1 cellular context compared by ENCODE assay signal in the genomic region with DNA sequence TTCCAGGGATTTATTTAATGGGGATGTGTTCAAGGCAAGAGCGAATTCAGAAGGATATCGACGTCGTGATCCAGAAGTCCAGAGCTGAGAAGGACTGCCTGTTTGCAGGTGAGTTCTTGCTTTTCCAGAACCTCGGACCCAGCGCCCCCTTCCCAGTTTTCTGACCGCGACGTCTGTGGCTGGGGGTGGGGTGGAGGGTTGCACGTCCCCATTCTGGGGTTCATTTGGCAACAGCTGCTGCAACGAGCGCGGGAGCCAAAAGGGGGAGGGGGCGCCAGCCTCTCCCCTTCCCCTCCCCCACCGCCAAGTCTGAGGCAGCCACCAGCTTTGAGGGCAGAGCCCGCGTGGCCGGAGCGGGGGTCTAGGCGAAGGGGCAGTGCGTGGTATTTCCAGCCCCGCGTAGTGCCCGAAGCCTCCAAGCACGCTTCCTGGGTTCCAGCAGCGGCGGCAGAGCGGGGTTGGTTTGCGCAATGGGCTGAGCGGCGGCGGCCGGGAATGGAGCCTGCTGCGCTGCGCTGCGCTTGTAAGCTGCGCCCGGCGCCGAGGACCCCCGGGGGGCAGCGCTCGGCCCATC.
TF ChIP-seq lines count a peak whose summit lies in the region.

No MANE protein-coding gene starts in this region.

TF ChIP-seq in HepG2, 621 proteins besides CTCF, POLR2A, EP300 and RAD21 (continued from another document and continues in another):
- TF ChIP-seq, protein P1, sequence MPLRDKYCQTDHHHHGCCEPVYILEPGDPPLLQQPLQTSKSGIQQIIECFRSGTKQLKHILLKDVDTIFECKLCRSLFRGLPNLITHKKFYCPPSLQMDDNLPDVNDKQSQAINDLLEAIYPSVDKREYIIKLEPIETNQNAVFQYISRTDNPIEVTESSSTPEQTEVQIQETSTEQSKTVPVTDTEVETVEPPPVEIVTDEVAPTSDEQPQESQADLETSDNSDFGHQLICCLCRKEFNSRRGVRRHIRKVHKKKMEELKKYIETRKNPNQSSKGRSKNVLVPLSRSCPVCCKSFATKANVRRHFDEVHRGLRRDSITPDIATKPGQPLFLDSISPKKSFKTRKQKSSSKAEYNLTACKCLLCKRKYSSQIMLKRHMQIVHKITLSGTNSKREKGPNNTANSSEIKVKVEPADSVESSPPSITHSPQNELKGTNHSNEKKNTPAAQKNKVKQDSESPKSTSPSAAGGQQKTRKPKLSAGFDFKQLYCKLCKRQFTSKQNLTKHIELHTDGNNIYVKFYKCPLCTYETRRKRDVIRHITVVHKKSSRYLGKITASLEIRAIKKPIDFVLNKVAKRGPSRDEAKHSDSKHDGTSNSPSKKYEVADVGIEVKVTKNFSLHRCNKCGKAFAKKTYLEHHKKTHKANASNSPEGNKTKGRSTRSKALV (CRISPR knock-in tag; IDR thresholded peaks at IDR 0.05), result no peak
- peak; percentile 96 for TF ChIP-seq HNRNPLL (IDR thresholded peaks at IDR 0.05; ENCODE audit: low read depth, low read length, poor library complexity, severe bottlenecking)
- TF ChIP-seq, protein P2, sequence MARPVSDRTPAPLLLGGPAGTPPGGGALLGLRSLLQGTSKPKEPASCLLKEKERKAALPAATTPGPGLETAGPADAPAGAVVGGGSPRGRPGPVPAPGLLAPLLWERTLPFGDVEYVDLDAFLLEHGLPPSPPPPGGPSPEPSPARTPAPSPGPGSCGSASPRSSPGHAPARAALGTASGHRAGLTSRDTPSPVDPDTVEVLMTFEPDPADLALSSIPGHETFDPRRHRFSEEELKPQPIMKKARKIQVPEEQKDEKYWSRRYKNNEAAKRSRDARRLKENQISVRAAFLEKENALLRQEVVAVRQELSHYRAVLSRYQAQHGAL (CRISPR knock-in tag; IDR thresholded peaks at IDR 0.05; ENCODE audit: not compliant biosample characterization), result no peak
- TF ChIP-seq, protein P3, sequence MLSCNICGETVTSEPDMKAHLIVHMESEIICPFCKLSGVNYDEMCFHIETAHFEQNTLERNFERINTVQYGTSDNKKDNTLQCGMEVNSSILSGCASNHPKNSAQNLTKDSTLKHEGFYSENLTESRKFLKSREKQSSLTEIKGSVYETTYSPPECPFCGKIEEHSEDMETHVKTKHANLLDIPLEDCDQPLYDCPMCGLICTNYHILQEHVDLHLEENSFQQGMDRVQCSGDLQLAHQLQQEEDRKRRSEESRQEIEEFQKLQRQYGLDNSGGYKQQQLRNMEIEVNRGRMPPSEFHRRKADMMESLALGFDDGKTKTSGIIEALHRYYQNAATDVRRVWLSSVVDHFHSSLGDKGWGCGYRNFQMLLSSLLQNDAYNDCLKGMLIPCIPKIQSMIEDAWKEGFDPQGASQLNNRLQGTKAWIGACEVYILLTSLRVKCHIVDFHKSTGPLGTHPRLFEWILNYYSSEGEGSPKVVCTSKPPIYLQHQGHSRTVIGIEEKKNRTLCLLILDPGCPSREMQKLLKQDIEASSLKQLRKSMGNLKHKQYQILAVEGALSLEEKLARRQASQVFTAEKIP (CRISPR knock-in tag; IDR thresholded peaks at IDR 0.05; ENCODE audit: borderline replicate concordance), result no peak
- TF ChIP-seq, protein P4, sequence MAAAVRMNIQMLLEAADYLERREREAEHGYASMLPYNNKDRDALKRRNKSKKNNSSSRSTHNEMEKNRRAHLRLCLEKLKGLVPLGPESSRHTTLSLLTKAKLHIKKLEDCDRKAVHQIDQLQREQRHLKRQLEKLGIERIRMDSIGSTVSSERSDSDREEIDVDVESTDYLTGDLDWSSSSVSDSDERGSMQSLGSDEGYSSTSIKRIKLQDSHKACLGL (CRISPR knock-in tag; IDR thresholded peaks at IDR 0.05), result peak; percentile 59; the same call in 1 of the 2 replicates
- TF ChIP-seq ZSCAN30 (CRISPR knock-in tag; IDR thresholded peaks at IDR 0.05), result no peak
- TF ChIP-seq, protein P5, sequence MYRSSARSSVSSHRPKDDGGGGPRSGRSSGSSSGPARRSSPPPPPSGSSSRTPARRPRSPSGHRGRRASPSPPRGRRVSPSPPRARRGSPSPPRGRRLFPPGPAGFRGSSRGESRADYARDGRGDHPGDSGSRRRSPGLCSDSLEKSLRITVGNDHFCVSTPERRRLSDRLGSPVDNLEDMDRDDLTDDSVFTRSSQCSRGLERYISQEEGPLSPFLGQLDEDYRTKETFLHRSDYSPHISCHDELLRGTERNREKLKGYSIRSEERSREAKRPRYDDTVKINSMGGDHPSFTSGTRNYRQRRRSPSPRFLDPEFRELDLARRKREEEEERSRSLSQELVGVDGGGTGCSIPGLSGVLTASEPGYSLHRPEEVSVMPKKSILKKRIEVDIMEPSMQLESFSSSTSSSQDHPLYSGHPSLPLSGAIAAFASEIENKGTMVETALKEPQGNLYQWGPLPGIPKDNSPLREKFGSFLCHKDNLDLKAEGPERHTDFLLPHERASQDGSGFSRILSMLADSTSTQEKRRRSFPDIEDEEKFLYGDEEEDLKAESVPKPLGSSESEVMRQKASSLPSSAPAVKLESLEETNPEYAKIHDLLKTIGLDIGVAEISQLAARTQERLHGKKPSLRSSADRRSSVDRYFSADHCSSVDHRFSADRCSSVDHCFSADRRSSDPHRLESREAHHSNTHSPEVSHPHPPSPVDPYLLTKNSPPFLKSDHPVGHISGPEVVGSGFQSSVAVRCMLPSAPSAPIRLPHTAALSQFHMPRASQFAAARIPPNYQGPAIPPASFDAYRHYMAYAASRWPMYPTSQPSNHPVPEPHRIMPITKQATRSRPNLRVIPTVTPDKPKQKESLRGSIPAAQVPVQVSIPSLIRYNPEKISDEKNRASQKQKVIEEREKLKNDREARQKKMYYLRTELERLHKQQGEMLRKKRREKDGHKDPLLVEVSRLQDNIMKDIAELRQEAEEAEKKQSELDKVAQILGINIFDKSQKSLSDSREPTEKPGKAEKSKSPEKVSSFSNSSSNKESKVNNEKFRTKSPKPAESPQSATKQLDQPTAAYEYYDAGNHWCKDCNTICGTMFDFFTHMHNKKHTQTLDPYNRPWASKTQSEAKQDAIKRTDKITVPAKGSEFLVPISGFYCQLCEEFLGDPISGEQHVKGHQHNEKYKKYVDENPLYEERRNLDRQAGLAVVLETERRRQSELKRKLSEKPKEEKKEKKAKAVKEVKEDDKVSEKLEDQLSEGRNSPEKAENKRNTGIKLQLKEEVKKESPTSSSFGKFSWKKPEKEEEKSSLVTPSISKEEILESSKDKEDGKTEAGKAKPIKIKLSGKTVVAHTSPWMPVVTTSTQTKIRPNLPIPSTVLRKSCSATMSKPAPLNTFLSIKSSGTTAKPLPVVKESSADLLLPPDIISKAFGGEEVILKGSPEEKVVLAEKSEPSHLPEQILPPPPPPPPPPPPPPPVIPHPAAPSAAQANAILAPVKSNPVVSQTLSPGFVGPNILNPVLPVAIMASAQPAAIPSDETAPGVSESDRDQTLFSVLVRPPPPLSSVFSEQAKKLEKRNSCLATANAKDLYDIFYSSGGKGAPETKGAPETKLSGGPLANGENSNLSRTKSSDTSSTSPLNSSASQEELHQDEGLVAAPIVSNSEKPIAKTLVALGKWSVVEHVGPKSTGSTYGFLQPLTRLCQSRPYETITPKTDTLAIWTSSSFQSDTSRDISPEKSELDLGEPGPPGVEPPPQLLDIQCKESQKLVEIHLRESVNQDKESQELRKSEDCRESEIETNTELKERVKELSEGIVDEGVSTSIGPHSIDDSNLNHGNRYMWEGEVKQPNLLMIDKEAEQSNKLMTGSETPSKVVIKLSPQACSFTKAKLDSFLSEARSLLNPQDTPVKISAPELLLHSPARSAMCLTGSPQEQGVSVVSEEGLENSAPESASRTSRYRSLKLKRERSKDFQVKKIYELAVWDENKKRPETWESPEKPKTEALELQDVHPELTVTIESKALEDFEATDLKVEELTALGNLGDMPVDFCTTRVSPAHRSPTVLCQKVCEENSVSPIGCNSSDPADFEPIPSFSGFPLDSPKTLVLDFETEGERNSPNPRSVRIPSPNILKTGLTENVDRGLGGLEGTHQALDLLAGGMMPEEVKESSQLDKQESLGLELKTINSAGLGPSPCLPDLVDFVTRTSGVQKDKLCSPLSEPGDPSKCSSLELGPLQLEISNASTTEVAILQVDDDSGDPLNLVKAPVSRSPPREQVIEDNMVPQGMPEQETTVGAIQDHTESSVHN (CRISPR knock-in tag; IDR thresholded peaks at IDR 0.05), result no peak
- no peak for TF ChIP-seq CENPX (CRISPR knock-in tag; IDR thresholded peaks at IDR 0.05)
- TF ChIP-seq ZNF768 (CRISPR knock-in tag; IDR thresholded peaks at IDR 0.05), result peak; percentile 35; the same call in 1 of the 2 replicates
- TF ChIP-seq CEBPG (CRISPR knock-in tag; IDR thresholded peaks at IDR 0.05), result peak; percentile 87
- TF ChIP-seq, protein P6, sequence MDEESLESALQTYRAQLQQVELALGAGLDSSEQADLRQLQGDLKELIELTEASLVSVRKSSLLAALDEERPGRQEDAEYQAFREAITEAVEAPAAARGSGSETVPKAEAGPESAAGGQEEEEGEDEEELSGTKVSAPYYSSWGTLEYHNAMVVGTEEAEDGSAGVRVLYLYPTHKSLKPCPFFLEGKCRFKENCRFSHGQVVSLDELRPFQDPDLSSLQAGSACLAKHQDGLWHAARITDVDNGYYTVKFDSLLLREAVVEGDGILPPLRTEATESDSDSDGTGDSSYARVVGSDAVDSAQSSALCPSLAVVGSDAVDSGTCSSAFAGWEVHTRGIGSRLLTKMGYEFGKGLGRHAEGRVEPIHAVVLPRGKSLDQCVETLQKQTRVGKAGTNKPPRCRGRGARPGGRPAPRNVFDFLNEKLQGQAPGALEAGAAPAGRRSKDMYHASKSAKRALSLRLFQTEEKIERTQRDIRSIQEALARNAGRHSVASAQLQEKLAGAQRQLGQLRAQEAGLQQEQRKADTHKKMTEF (CRISPR knock-in tag; IDR thresholded peaks at IDR 0.05), result peak; percentile 24; the same call in 1 of the 2 replicates
- TF ChIP-seq, protein P7, sequence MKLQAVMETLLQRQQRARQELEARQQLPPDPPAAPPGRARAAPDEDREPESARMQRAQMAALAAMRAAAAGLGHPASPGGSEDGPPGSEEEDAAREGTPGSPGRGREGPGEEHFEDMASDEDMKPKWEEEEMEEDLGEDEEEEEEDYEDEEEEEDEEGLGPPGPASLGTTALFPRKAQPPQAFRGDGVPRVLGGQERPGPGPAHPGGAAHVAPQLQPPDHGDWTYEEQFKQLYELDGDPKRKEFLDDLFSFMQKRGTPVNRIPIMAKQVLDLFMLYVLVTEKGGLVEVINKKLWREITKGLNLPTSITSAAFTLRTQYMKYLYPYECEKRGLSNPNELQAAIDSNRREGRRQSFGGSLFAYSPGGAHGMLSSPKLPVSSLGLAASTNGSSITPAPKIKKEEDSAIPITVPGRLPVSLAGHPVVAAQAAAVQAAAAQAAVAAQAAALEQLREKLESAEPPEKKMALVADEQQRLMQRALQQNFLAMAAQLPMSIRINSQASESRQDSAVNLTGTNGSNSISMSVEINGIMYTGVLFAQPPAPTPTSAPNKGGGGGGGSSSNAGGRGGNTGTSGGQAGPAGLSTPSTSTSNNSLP (IDR thresholded peaks at IDR 0.05; ENCODE audit: low read depth, low read length), result no peak
- TF ChIP-seq, protein P8, sequence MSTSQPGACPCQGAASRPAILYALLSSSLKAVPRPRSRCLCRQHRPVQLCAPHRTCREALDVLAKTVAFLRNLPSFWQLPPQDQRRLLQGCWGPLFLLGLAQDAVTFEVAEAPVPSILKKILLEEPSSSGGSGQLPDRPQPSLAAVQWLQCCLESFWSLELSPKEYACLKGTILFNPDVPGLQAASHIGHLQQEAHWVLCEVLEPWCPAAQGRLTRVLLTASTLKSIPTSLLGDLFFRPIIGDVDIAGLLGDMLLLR (CRISPR knock-in tag; IDR thresholded peaks at IDR 0.05), result peak; percentile 32; the same call in 1 of the 2 replicates
- no peak for TF ChIP-seq RFX1 (IDR thresholded peaks at IDR 0.05)
- TF ChIP-seq ZNF652 (CRISPR knock-in tag; IDR thresholded peaks at IDR 0.05; ENCODE audit: borderline replicate concordance, low read depth), result no peak
- no peak for TF ChIP-seq FOSL2 (CRISPR knock-in tag; IDR thresholded peaks at IDR 0.05)
- TF ChIP-seq PAX8 (CRISPR knock-in tag; IDR thresholded peaks at IDR 0.05; ENCODE audit: borderline replicate concordance), result no peak
- no peak for TF ChIP-seq ZSCAN31 (CRISPR knock-in tag; IDR thresholded peaks at IDR 0.05; ENCODE audit: low read depth)
- TF ChIP-seq, protein P9, sequence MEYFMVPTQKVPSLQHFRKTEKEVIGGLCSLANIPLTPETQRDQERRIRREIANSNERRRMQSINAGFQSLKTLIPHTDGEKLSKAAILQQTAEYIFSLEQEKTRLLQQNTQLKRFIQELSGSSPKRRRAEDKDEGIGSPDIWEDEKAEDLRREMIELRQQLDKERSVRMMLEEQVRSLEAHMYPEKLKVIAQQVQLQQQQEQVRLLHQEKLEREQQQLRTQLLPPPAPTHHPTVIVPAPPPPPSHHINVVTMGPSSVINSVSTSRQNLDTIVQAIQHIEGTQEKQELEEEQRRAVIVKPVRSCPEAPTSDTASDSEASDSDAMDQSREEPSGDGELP (IDR thresholded peaks at IDR 0.05; ENCODE audit: borderline replicate concordance, low read depth), result no peak
- TF ChIP-seq ZNF296 (CRISPR knock-in tag; conservative IDR thresholded peaks at IDR 0.05), result no peak
- TF ChIP-seq ZNF777 (CRISPR knock-in tag; IDR thresholded peaks at IDR 0.05), result peak; percentile 60
- no peak for TF ChIP-seq ZKSCAN1 (IDR thresholded peaks at IDR 0.05; ENCODE audit: low read length)
- TF ChIP-seq SIX4 (CRISPR knock-in tag; IDR thresholded peaks at IDR 0.05), result no peak
- no peak for TF ChIP-seq ZNF776 (CRISPR knock-in tag; IDR thresholded peaks at IDR 0.05)
- TF ChIP-seq KDM3A (CRISPR knock-in tag; IDR thresholded peaks at IDR 0.05; ENCODE audit: low read depth), result no peak
- peak; percentile 53; the same call in 1 of the 2 replicates for TF ChIP-seq ZNF670 (CRISPR knock-in tag; IDR thresholded peaks at IDR 0.05; ENCODE audit: borderline replicate concordance)
- TF ChIP-seq ZFYVE20 (CRISPR knock-in tag; IDR thresholded peaks at IDR 0.05; ENCODE audit: borderline replicate concordance, low read depth), result no peak
- TF ChIP-seq RORA (CRISPR knock-in tag; IDR thresholded peaks at IDR 0.05), result no peak
- no peak for TF ChIP-seq SMAD1 (CRISPR knock-in tag; IDR thresholded peaks at IDR 0.05; ENCODE audit: borderline replicate concordance, low read depth)
- TF ChIP-seq SMARCE1 (IDR thresholded peaks at IDR 0.05; ENCODE audit: borderline replicate concordance), result no peak
- TF ChIP-seq, protein P10, sequence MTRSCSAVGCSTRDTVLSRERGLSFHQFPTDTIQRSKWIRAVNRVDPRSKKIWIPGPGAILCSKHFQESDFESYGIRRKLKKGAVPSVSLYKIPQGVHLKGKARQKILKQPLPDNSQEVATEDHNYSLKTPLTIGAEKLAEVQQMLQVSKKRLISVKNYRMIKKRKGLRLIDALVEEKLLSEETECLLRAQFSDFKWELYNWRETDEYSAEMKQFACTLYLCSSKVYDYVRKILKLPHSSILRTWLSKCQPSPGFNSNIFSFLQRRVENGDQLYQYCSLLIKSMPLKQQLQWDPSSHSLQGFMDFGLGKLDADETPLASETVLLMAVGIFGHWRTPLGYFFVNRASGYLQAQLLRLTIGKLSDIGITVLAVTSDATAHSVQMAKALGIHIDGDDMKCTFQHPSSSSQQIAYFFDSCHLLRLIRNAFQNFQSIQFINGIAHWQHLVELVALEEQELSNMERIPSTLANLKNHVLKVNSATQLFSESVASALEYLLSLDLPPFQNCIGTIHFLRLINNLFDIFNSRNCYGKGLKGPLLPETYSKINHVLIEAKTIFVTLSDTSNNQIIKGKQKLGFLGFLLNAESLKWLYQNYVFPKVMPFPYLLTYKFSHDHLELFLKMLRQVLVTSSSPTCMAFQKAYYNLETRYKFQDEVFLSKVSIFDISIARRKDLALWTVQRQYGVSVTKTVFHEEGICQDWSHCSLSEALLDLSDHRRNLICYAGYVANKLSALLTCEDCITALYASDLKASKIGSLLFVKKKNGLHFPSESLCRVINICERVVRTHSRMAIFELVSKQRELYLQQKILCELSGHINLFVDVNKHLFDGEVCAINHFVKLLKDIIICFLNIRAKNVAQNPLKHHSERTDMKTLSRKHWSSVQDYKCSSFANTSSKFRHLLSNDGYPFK (CRISPR knock-in tag; IDR thresholded peaks at IDR 0.05; ENCODE audit: borderline replicate concordance), result no peak
- TF ChIP-seq, protein P11, sequence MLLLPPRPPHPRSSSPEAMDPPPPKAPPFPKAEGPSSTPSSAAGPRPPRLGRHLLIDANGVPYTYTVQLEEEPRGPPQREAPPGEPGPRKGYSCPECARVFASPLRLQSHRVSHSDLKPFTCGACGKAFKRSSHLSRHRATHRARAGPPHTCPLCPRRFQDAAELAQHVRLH (CRISPR knock-in tag; IDR thresholded peaks at IDR 0.05; ENCODE audit: borderline replicate concordance, low read depth), result no peak
- no peak for TF ChIP-seq ZNF235 (CRISPR knock-in tag; IDR thresholded peaks at IDR 0.05; ENCODE audit: borderline replicate concordance)
